Comparison of ENCODE assay signal across 10 cellular contexts in genomic region chr3:31166249-31166885, GRCh38.
DNase-seq lines count a peak whose midpoint lies in the region; ATAC-seq and TF ChIP-seq lines count a peak whose summit lies in the region.
"Had no signal": no experiment of that assay in that cellular context is flagged by ENCODE, and none has a peak within 500 bp of the region (broad histone marks: within the 10 kb centered on the region; RNA-seq: fewer than 3 reads in every experiment).

No MANE protein-coding gene starts in this region.

- DNase-seq in DMS114 treated with DMSO at 0.1 percent for 48 hours (lab: John Stamatoyannopoulos, UW; ENCODE audit: unreplicated experiment) = peak; percentile 26
- DNase-seq in RWPE2 (ENCODE audit: low spot score) = no peak
- DNase-seq in fibroblast of the conjunctiva (ENCODE audit: low read depth) = peak; percentile 48
- DNase-seq in pulmonary artery endothelial cell (ENCODE audit: low read depth, low spot score) = peak; percentile 66
- DNase-seq in 8988T = no peak
- DNase-seq in Right ventricle myocardium superior = no peak
- DNase-seq in NCI-H1105 treated with DMSO at 0.1 percent for 48 hours (lab: John Stamatoyannopoulos, UW) = no peak
- DNase-seq: psoas muscle had no signal

- H3K27me3 ChIP-seq in RWPE2 (ENCODE audit: insufficient read depth, poor library complexity, severe bottlenecking) = no peaks in the 10 kb centered on the region

- peak overlapping the region; percentile 78 for H3K27ac ChIP-seq in RWPE2 (ENCODE audit: poor library complexity, severe bottlenecking)
- H3K27ac ChIP-seq: HL-60, psoas muscle had no signal

- no peaks in the 10 kb centered on the region for H3K36me3 ChIP-seq in RWPE2 (ENCODE audit: low read depth)

- H3K4me1 ChIP-seq in RWPE2 (ENCODE audit: insufficient read depth, poor library complexity, severe bottlenecking) = peaks cover 19% of the 10 kb centered on the region
- H3K4me1 ChIP-seq: psoas muscle had no signal

- intact Hi-C loops in Right ventricle myocardium superior (cut with DNase I) = no loop called here

- H3K4me3 ChIP-seq in RWPE2 (ENCODE audit: severe bottlenecking) = no peak overlapping the region
- H3K4me3 ChIP-seq: psoas muscle had no signal

- ATAC-seq in RWPE2 (ENCODE audit: low read depth) = peak; percentile 93
- ATAC-seq in Right ventricle myocardium superior (ENCODE audit: poor library complexity) = no peak
- ATAC-seq in HG02642 (IDR thresholded peaks at IDR 0.05; ENCODE audit: poor library complexity, unreplicated experiment) = no peak
- ATAC-seq: psoas muscle had no signal

- TF ChIP-seq CTCF in RWPE2 (IDR thresholded peaks at IDR 0.05; ENCODE audit: poor library complexity, severe bottlenecking) = no peak

- no peaks in the 10 kb centered on the region for H3K9me3 ChIP-seq in RWPE2 (ENCODE audit: severe bottlenecking)
- H3K9me3 ChIP-seq: psoas muscle had no signal

Comparison
In these comparisons a context has a peak if more than half of its experiments do, and no peak if none do; other contexts are left out.
1. DNase-seq: peak in DMS114 treated with DMSO at 0.1 percent for 48 hours (single experiment), fibroblast of the conjunctiva (single experiment) and pulmonary artery endothelial cell (single experiment); none in RWPE2 (single experiment), 8988T (single experiment), Right ventricle myocardium superior (single experiment) and NCI-H1105 treated with DMSO at 0.1 percent for 48 hours (single experiment).